14 cellular contexts compared by ENCODE assay signal in genomic region chr19:11995174-11995573, GRCh38. TPM values are rescaled to one million over a fixed set of nuclear protein-coding genes. Genes with fewer than 3 reads are reported as not detected.
DNase-seq lines count a peak whose midpoint lies in the region; ATAC-seq and TF ChIP-seq lines count a peak whose summit lies in the region.
"Had no signal": no experiment of that assay in that cellular context is flagged by ENCODE, and none has a peak within 500 bp of the region (broad histone marks: within the 10 kb centered on the region; RNA-seq: fewer than 3 reads in every experiment).

No MANE protein-coding gene starts in this region.

- H3K4me1 ChIP-seq in GM23248 (ENCODE audit: insufficient read depth) (peaks cover 23% of the 10 kb centered on the region), adipocyte (ENCODE audit: control insufficient read depth, insufficient read depth, low read length) (no peaks in the 10 kb centered on the region)

- no peak for TF ChIP-seq CTCF in fibroblast of villous mesenchyme (IDR thresholded peaks at IDR 0.05; ENCODE audit: insufficient read depth, low read depth, low read length)

- ATAC-seq in HG03108 (IDR thresholded peaks at IDR 0.05; ENCODE audit: unreplicated experiment), result no peak
- ATAC-seq: left lung had no signal

- H3K27me3 ChIP-seq in GM23248 (replicated peaks; ENCODE audit: insufficient read depth) (no peaks in the 10 kb centered on the region), adipocyte (replicated peaks; ENCODE audit: control insufficient read depth, insufficient read depth, low read length) (no peaks in the 10 kb centered on the region)
- H3K27me3 ChIP-seq: left lung had no signal

- H3K36me3 ChIP-seq in GM23248 (ENCODE audit: low read depth) (no peaks in the 10 kb centered on the region), adipocyte (ENCODE audit: control insufficient read depth, insufficient read depth, low read length, severe bottlenecking) (peaks cover 4% of the 10 kb centered on the region)

- H3K9me2 ChIP-seq in GM23248 (ENCODE audit: insufficient read depth), result no peaks in the 10 kb centered on the region

- in situ Hi-C loops in GM23248 (cut with MboI), result no loop called here

- peak; percentile 20 for DNase-seq in AG08395 (ENCODE audit: low spot score)
- DNase-seq in GM23248, result peak; percentile 60
- DNase-seq in adipocyte (ENCODE audit: low read depth), result peak; percentile 52
- DNase-seq in fibroblast of villous mesenchyme (ENCODE audit: low read depth), result peak; percentile 11
- DNase-seq in stimulated activated CD8-positive, alpha-beta memory T cell treated with anti-CD3 and anti-CD28 coated beads, Interleukin-4, amount 100 ng/mL, for 48 hours, result no peak
- DNase-seq in stimulated activated CD4-positive, alpha-beta T cell treated with anti-CD3 and anti-CD28 coated beads, Interleukin-2, amount 100 ng/mL, for 48 hours, result no peak
- no peak for DNase-seq in NCI-H748 (lab: John Stamatoyannopoulos, UW; ENCODE audit: unreplicated experiment)
- DNase-seq: activated CD4-positive, CD25-positive, alpha-beta regulatory T cell treated with anti-CD3 and anti-CD28 coated beads, Interleukin-2, amount 50 U/mL, for 72 hours; activated CD8-positive, alpha-beta memory T cell treated with anti-CD3 and anti-CD28 coated beads for 24 hours; CD8-positive, alpha-beta memory T cell; DMS79 treated with DMSO at 0.1 percent for 48 hours; left lung; NCI-H146 had no signal

- H4K20me1 ChIP-seq in GM23248 (ENCODE audit: insufficient read depth), result no peaks in the 10 kb centered on the region

- peaks cover 14% of the 10 kb centered on the region for H3F3A ChIP-seq in GM23248 (ENCODE audit: insufficient read depth)

- no peak overlapping the region for H3K4me2 ChIP-seq in GM23248 (ENCODE audit: unreplicated experiment)

- H3K4me3 ChIP-seq in GM23248, result no peak overlapping the region
- no peak overlapping the region for H3K4me3 ChIP-seq in adipocyte (ENCODE audit: low read length)
- H3K4me3 ChIP-seq in fibroblast of villous mesenchyme (ENCODE audit: low read depth, low read length), result no peak overlapping the region
- H3K4me3 ChIP-seq: left lung had no signal

- H3K9me3 ChIP-seq in GM23248 (ENCODE audit: low read depth) (no peaks in the 10 kb centered on the region), adipocyte (ENCODE audit: control insufficient read depth, low read length) (no peaks in the 10 kb centered on the region)

- 91 to 97% methylated on average over 1 of the region's 1 CpG for WGBS in GM23248 (ENCODE audit: low coverage in 1 of 2, low lambda C conversion rate in 2 of 2, missing lambda C conversion rate in 2 of 2), 2 experiments

- H3K79me2 ChIP-seq in GM23248 (ENCODE audit: insufficient read depth), result peaks cover 88% of the 10 kb centered on the region

- no peak overlapping the region for H3K27ac ChIP-seq in GM23248
- H3K27ac ChIP-seq: left lung had no signal

- H2AFZ ChIP-seq in GM23248, result no peak overlapping the region

- H3K9ac ChIP-seq in GM23248, result no peak overlapping the region
- H3K9ac ChIP-seq in adipocyte (ENCODE audit: low read length), result no peak overlapping the region

RNA-seq across cellular contexts. Expression of gene ZNF763, which starts 30.3 kb away (rescaled TPM):
- total RNA-seq in GM23248 (2014; rRNA removed; shearing (Covaris generic)), result 0.63 and 1.8 TPM in 2 replicates
- polyA plus RNA-seq in GM23248 (2016; fragmentation: Nextera tagmentation; extraction: Ambion mirVana), result 1.4 and 1.6 TPM in 2 replicates
- total RNA-seq in fibroblast of villous mesenchyme, result 0.32 and 0.86 TPM in 2 replicates

RNA-seq across cellular contexts. Expression of gene ZNF433, which starts 40.3 kb away (rescaled TPM):
- 1.5 and 7.6 TPM in 2 replicates for total RNA-seq in GM23248 (2014; rRNA removed; shearing (Covaris generic))
- polyA plus RNA-seq in GM23248 (2016; fragmentation: Nextera tagmentation; extraction: Ambion mirVana), result 4.2 and 5.0 TPM in 2 replicates
- 1.3 and 4.2 TPM in 2 replicates for total RNA-seq in fibroblast of villous mesenchyme

RNA-seq across cellular contexts. Expression of gene ZNF878, which starts 57.6 kb away (rescaled TPM):
- not detected in 2 replicates for total RNA-seq in GM23248 (2014; rRNA removed; shearing (Covaris generic))
- polyA plus RNA-seq in GM23248 (2016; fragmentation: Nextera tagmentation; extraction: Ambion mirVana), result 0.18 TPM in 1 of 2 replicates, not detected in the other
- under 0.01 TPM in 2 replicates for total RNA-seq in fibroblast of villous mesenchyme

Comparison
In these comparisons a context has a peak if more than half of its experiments do, and no peak if none do; other contexts are left out.
1. DNase-seq: peak in AG08395 (single experiment), GM23248 (single experiment), adipocyte (single experiment) and fibroblast of villous mesenchyme (single experiment); none in stimulated activated CD8-positive, alpha-beta memory T cell treated with anti-CD3 and anti-CD28 coated beads, Interleukin-4, amount 100 ng/mL, for 48 hours (single experiment), stimulated activated CD4-positive, alpha-beta T cell treated with anti-CD3 and anti-CD28 coated beads, Interleukin-2, amount 100 ng/mL, for 48 hours (0 of 2) and NCI-H748 (single experiment).